1 cellular context compared by ENCODE assay signal in the genomic region with DNA sequence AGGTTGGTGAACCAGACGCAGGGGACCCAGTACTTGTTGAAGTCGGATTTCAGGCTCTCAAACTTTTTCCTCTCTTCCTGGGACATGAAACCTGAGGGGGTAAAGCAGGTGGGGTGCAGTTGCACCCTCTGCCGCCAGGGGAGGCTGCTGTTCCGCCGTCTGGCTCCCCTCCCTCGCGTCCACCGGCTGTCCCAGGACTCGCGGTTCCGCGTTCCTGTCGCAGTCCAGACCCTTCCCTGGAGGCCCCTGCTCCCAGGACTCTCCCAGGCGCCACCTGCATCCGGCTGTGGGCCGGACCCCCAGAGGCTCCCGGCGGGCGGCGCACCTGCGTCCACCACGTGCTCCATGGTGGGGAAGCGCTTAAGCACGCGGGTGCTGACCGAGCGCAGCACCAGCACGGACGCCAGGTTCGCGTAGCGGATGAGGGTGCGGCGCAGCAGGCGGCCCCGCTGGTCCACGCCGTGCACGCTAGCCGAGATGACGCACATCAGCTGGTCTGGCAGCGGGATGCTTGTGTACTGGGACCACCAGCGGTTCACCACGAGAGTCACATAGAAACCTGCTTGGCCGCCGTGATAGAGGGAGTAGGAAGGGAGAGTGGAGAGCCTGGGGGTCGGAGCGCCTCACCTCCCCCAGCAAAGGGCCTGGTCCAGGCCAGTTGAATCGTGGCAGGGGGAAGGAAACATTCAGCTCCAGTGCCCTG.
TF ChIP-seq lines count a peak whose summit lies in the region.

No MANE protein-coding gene starts in this region.

TF ChIP-seq in GM12878, 131 proteins besides CTCF, POLR2A, EP300 and RAD21 (continues in another document):
- peak; percentile 87 for TF ChIP-seq EED (IDR thresholded peaks at IDR 0.05; ENCODE audit: low read depth)
- 0 out of 2 replicates have a peak, but pooled peaks have one; percentile 4 for TF ChIP-seq SPI1 (IDR thresholded peaks at IDR 0.05; ENCODE audit: borderline replicate concordance, insufficient read depth, low read depth, low read length)
- TF ChIP-seq ZNF207 (IDR thresholded peaks at IDR 0.05; ENCODE audit: borderline replicate concordance): 0 out of 2 replicates have a peak, but pooled peaks have one; percentile 59
- peak; percentile 89 for TF ChIP-seq IKZF1 (conservative IDR thresholded peaks at IDR 0.05)
- TF ChIP-seq DPF2 (IDR thresholded peaks at IDR 0.05): peak; percentile 51; the same call in 1 of the 2 replicates
- TF ChIP-seq, protein P1, sequence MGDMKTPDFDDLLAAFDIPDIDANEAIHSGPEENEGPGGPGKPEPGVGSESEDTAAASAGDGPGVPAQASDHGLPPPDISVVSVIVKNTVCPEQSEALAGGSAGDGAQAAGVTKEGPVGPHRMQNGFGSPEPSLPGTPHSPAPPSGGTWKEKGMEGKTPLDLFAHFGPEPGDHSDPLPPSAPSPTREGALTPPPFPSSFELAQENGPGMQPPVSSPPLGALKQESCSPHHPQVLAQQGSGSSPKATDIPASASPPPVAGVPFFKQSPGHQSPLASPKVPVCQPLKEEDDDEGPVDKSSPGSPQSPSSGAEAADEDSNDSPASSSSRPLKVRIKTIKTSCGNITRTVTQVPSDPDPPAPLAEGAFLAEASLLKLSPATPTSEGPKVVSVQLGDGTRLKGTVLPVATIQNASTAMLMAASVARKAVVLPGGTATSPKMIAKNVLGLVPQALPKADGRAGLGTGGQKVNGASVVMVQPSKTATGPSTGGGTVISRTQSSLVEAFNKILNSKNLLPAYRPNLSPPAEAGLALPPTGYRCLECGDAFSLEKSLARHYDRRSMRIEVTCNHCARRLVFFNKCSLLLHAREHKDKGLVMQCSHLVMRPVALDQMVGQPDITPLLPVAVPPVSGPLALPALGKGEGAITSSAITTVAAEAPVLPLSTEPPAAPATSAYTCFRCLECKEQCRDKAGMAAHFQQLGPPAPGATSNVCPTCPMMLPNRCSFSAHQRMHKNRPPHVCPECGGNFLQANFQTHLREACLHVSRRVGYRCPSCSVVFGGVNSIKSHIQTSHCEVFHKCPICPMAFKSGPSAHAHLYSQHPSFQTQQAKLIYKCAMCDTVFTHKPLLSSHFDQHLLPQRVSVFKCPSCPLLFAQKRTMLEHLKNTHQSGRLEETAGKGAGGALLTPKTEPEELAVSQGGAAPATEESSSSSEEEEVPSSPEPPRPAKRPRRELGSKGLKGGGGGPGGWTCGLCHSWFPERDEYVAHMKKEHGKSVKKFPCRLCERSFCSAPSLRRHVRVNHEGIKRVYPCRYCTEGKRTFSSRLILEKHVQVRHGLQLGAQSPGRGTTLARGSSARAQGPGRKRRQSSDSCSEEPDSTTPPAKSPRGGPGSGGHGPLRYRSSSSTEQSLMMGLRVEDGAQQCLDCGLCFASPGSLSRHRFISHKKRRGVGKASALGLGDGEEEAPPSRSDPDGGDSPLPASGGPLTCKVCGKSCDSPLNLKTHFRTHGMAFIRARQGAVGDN (IDR thresholded peaks at IDR 0.05): peak; percentile 95
- TF ChIP-seq POLR2AphosphoS5 (IDR thresholded peaks at IDR 0.05; ENCODE audit: low read length): 0 out of 2 replicates have a peak, but pooled peaks have one; percentile 24
- TF ChIP-seq CEBPB (IDR thresholded peaks at IDR 0.05; ENCODE audit: borderline replicate concordance in 1 of 2, low read depth in 2 of 2, low read length in 2 of 2): no peak
- TF ChIP-seq KLF5 (IDR thresholded peaks at IDR 0.05; ENCODE audit: partially characterized antibody): no peak
- 0 out of 2 replicates have a peak, but pooled peaks have one; percentile 4 for TF ChIP-seq ZNF24 (IDR thresholded peaks at IDR 0.05)
- TF ChIP-seq NFXL1 (IDR thresholded peaks at IDR 0.05; ENCODE audit: borderline replicate concordance): no peak
- peak; percentile 78; the same call in 1 of the 2 replicates for TF ChIP-seq RB1 (IDR thresholded peaks at IDR 0.05; ENCODE audit: borderline replicate concordance)
- no peak for TF ChIP-seq NRF1 (conservative IDR thresholded peaks at IDR 0.05; ENCODE audit: low read depth, low read length)
- TF ChIP-seq, protein P2, sequence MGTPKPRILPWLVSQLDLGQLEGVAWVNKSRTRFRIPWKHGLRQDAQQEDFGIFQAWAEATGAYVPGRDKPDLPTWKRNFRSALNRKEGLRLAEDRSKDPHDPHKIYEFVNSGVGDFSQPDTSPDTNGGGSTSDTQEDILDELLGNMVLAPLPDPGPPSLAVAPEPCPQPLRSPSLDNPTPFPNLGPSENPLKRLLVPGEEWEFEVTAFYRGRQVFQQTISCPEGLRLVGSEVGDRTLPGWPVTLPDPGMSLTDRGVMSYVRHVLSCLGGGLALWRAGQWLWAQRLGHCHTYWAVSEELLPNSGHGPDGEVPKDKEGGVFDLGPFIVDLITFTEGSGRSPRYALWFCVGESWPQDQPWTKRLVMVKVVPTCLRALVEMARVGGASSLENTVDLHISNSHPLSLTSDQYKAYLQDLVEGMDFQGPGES (IDR thresholded peaks at IDR 0.05): no peak
- TF ChIP-seq E2F4 (IDR thresholded peaks at IDR 0.05; ENCODE audit: low read depth, low read length): no peak
- no peak for TF ChIP-seq ESRRA (IDR thresholded peaks at IDR 0.05; ENCODE audit: low read length)
- no peak for TF ChIP-seq ZBTB11 (CRISPR knock-in tag; IDR thresholded peaks at IDR 0.05)
- TF ChIP-seq HCFC1 (IDR thresholded peaks at IDR 0.05; ENCODE audit: low read length): peak; percentile 31; the same call in 1 of the 2 replicates
- TF ChIP-seq POU2F2 (IDR thresholded peaks at IDR 0.05; ENCODE audit: borderline replicate concordance, low read depth, low read length): no peak
- TF ChIP-seq NBN (IDR thresholded peaks at IDR 0.05): peak; percentile 72; the same call in 1 of the 2 replicates
- 0 out of 2 replicates have a peak, but pooled peaks have one; percentile 31 for TF ChIP-seq CREM (IDR thresholded peaks at IDR 0.05; ENCODE audit: low read depth)
- TF ChIP-seq BACH1 (IDR thresholded peaks at IDR 0.05; ENCODE audit: borderline replicate concordance): peak; percentile 50; the same call in 1 of the 2 replicates
- TF ChIP-seq MEF2B (IDR thresholded peaks at IDR 0.05; ENCODE audit: partially characterized antibody, poor library complexity, severe bottlenecking): no peak
- peak; percentile 67 for TF ChIP-seq USF1 (IDR thresholded peaks at IDR 0.05; ENCODE audit: borderline replicate concordance, extremely low read length, insufficient read depth, low read depth, low read length)
- peak; percentile 64 to 87 for TF ChIP-seq BHLHE40 (IDR thresholded peaks at IDR 0.05; ENCODE audit: borderline replicate concordance in 1 of 2, low read depth in 2 of 2, low read length in 1 of 2)
- no peak for TF ChIP-seq WRNIP1 (IDR thresholded peaks at IDR 0.05; ENCODE audit: borderline replicate concordance, low read depth, low read length)
- 0 out of 2 replicates have a peak, but pooled peaks have one; percentile 56 for TF ChIP-seq JUND (IDR thresholded peaks at IDR 0.05; ENCODE audit: low read depth, low read length)
- 0 out of 2 replicates have a peak, but pooled peaks have one; percentile 25 for TF ChIP-seq IRF4 (IDR thresholded peaks at IDR 0.05; ENCODE audit: low read depth, low read length)
- TF ChIP-seq IKZF2 (IDR thresholded peaks at IDR 0.05): peak; percentile 61 to 81; a peak in 3 of 4 replicates
- peak; percentile 90 for TF ChIP-seq MYC (IDR thresholded peaks at IDR 0.05; ENCODE audit: insufficient read depth, insufficient read length, insufficient replicate concordance, low read length, severe bottlenecking)
- TF ChIP-seq MXI1 (IDR thresholded peaks at IDR 0.05; ENCODE audit: low read depth, low read length): peak; percentile 74
- peak; percentile 89 for TF ChIP-seq TCF3 (IDR thresholded peaks at IDR 0.05; ENCODE audit: borderline replicate concordance, insufficient read depth, low read depth, low read length)
- no peak for TF ChIP-seq CBX5 (IDR thresholded peaks at IDR 0.05; ENCODE audit: low read depth)
- 0 out of 2 replicates have a peak, but pooled peaks have one; percentile 9 for TF ChIP-seq ZBTB33 (IDR thresholded peaks at IDR 0.05)
- TF ChIP-seq CREB1 (IDR thresholded peaks at IDR 0.05; ENCODE audit: low read depth): no peak
- 0 out of 2 replicates have a peak, but pooled peaks have one; percentile 48 for TF ChIP-seq PAX5 (IDR thresholded peaks at IDR 0.05; ENCODE audit: borderline replicate concordance, low read depth, low read length)
- no peak for TF ChIP-seq PAX8 (IDR thresholded peaks at IDR 0.05)
- peak; percentile 74; the same call in 1 of the 2 replicates for TF ChIP-seq TCF12 (IDR thresholded peaks at IDR 0.05; ENCODE audit: low read depth, low read length)
- TF ChIP-seq SMARCA5 (IDR thresholded peaks at IDR 0.05): peak; percentile 83
- no peak for TF ChIP-seq MTA2 (IDR thresholded peaks at IDR 0.05; ENCODE audit: low read depth)
- no peak for TF ChIP-seq KDM1A (IDR thresholded peaks at IDR 0.05; ENCODE audit: borderline replicate concordance)
- no peak for TF ChIP-seq RFX5 (IDR thresholded peaks at IDR 0.05; ENCODE audit: low read depth, low read length)
- peak; percentile 92 for TF ChIP-seq MAX (IDR thresholded peaks at IDR 0.05; ENCODE audit: low read depth, low read length)
- 0 out of 2 replicates have a peak, but pooled peaks have one; percentile 42 for TF ChIP-seq SIN3A (IDR thresholded peaks at IDR 0.05; ENCODE audit: low read depth, low read length)
- TF ChIP-seq GATAD2B (conservative IDR thresholded peaks at IDR 0.05; ENCODE audit: low read depth): peak; percentile 83
- peak; percentile 63 for TF ChIP-seq SMC3 (IDR thresholded peaks at IDR 0.05; ENCODE audit: borderline replicate concordance, low read length)
- TF ChIP-seq YBX1 (IDR thresholded peaks at IDR 0.05): no peak
- no peak for TF ChIP-seq JUNB (IDR thresholded peaks at IDR 0.05)
- TF ChIP-seq LARP7 (IDR thresholded peaks at IDR 0.05): peak; percentile 79
- TF ChIP-seq HDGF (IDR thresholded peaks at IDR 0.05): peak; percentile 83
- TF ChIP-seq, protein P3, sequence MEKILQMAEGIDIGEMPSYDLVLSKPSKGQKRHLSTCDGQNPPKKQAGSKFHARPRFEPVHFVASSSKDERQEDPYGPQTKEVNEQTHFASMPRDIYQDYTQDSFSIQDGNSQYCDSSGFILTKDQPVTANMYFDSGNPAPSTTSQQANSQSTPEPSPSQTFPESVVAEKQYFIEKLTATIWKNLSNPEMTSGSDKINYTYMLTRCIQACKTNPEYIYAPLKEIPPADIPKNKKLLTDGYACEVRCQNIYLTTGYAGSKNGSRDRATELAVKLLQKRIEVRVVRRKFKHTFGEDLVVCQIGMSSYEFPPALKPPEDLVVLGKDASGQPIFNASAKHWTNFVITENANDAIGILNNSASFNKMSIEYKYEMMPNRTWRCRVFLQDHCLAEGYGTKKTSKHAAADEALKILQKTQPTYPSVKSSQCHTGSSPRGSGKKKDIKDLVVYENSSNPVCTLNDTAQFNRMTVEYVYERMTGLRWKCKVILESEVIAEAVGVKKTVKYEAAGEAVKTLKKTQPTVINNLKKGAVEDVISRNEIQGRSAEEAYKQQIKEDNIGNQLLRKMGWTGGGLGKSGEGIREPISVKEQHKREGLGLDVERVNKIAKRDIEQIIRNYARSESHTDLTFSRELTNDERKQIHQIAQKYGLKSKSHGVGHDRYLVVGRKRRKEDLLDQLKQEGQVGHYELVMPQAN (conservative IDR thresholded peaks at IDR 0.05): peak; percentile 61
